In the genomic region with DNA sequence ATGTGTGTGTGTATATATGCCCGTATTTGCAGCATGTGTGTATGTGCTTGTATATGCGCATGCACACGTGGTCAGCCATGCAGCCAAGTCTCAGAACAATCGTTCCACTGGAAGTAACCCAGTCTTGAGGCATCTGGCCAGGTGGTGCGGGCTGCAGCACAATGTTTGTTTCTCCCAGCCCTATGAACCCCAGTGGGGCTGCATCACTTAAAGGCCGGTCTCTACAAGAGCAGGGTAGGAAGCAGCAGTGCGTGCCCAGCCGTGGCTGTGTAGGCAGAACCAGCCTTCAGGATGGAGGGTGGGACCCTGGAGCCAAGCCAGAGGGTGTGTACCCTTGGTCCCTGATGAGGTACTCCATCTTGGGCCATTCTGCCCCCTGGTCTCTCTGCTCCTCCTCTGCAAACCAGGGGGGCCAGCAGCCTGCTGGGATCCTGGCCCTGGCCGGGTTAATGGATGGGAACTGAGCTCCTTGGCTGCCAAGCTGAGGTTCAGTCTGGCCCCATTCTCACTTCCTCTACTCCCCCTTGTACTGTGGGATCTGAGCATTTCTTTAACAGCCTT, we compare ENCODE assay signal across 9 cellular contexts.
A peak's percentile ranks its signal among the peaks of the same experiment; 100 is the strongest.
DNase-seq lines count a peak whose midpoint lies in the region; ATAC-seq lines count a peak whose summit lies in the region.
"Had no signal": no experiment of that assay in that cellular context is flagged by ENCODE, and none has a peak within 500 bp of the region (broad histone marks: within the 10 kb centered on the region; RNA-seq: fewer than 3 reads in every experiment).

No MANE protein-coding gene starts in this region.

- H3K36me3 Mint-ChIP-seq in stimulated activated memory B cell treated with anti-CD40 and anti-IgM and Interleukin-4, amounts not matched to agents 10 μg/mL and 1 μg/mL and 100 μg/mL, for 72 hours, result peaks cover 14% of the 10 kb centered on the region

- DNase-seq in SK-N-MC (ENCODE audit: low read depth, low spot score) (no peak), globus pallidus (ENCODE audit: low spot score) (peak; percentile 66), GM19238 (ENCODE audit: insufficient read length, low spot score) (no peak), epidermal melanocyte (ENCODE audit: insufficient read length, low spot score) (no peak)

- H3K4me1 Mint-ChIP-seq in stimulated activated memory B cell treated with anti-CD40 and anti-IgM and Interleukin-4, amounts not matched to agents 10 μg/mL and 1 μg/mL and 100 μg/mL, for 72 hours, result peaks cover 91% of the 10 kb centered on the region

- no peaks in the 10 kb centered on the region for H3K9me3 ChIP-seq in SK-N-MC (ENCODE audit: low read depth, low read length)

- peak overlapping the region; percentile 30; the same call in 1 of the 2 replicates for H3K4me3 ChIP-seq in SK-N-MC

- H3K9me3 Mint-ChIP-seq in stimulated activated memory B cell treated with anti-CD40 and anti-IgM and Interleukin-4, amounts not matched to agents 10 μg/mL and 1 μg/mL and 100 μg/mL, for 72 hours, result no peaks in the 10 kb centered on the region

- peak; percentile 48 for ATAC-seq in GM18867 (IDR thresholded peaks at IDR 0.05; ENCODE audit: unreplicated experiment)
- ATAC-seq in HG02678 (IDR thresholded peaks at IDR 0.05; ENCODE audit: unreplicated experiment), result peak; percentile 47
- ATAC-seq in stimulated activated memory B cell treated with anti-CD40 and anti-IgM and Interleukin-4, amounts not matched to agents 10 μg/mL and 1 μg/mL and 100 μg/mL, for 72 hours, result peak; percentile 89
- no peak for ATAC-seq in GM19324 (IDR thresholded peaks at IDR 0.05; ENCODE audit: low FRiP score, unreplicated experiment)
- ATAC-seq: Panc1 had no signal

- no peaks in the 10 kb centered on the region for H3K27me3 Mint-ChIP-seq in stimulated activated memory B cell treated with anti-CD40 and anti-IgM and Interleukin-4, amounts not matched to agents 10 μg/mL and 1 μg/mL and 100 μg/mL, for 72 hours

- 0 out of 2 replicates have a peak overlapping the region, but pooled peaks have one; percentile 67 for H3K27ac ChIP-seq in SK-N-MC

- no peak overlapping the region for H3K9ac ChIP-seq in SK-N-MC (ENCODE audit: insufficient read length)

- H3K4me3 Mint-ChIP-seq in stimulated activated memory B cell treated with anti-CD40 and anti-IgM and Interleukin-4, amounts not matched to agents 10 μg/mL and 1 μg/mL and 100 μg/mL, for 72 hours, result peak overlapping the region; percentile 40

- no peaks in the 10 kb centered on the region for H3K36me3 ChIP-seq in SK-N-MC (ENCODE audit: insufficient read depth, low read length)

- peak overlapping the region; percentile 66 for H3K27ac Mint-ChIP-seq in stimulated activated memory B cell treated with anti-CD40 and anti-IgM and Interleukin-4, amounts not matched to agents 10 μg/mL and 1 μg/mL and 100 μg/mL, for 72 hours
